ENCODE assay signal across 26 cellular contexts in genomic region chr9:22041329-22041728, GRCh38. TPM values are rescaled to one million over a fixed set of nuclear protein-coding genes. Genes with fewer than 3 reads are reported as not detected.
DNase-seq lines count a peak whose midpoint lies in the region; ATAC-seq, FAIRE-seq and TF ChIP-seq lines count a peak whose summit lies in the region.
"Had no signal": no experiment of that assay in that cellular context is flagged by ENCODE, and none has a peak within 500 bp of the region (broad histone marks: within the 10 kb centered on the region; RNA-seq: fewer than 3 reads in every experiment).

No MANE protein-coding gene starts in this region.

- H3K4me3 ChIP-seq in ACC112 (ENCODE audit: low read depth, low read length) (no peak overlapping the region), fibroblast of lung (replicated peaks in 1 of 4; ENCODE audit: control extremely low read depth in 1 of 4, insufficient read depth in 1 of 4, low read depth in 3 of 4, low read length in 4 of 4) (no peak overlapping the region), parathyroid adenoma (ENCODE audit: low read depth, low read length) (no peak overlapping the region)
- H3K4me3 ChIP-seq: dorsolateral prefrontal cortex, sigmoid colon had no signal

- peak overlapping the region; percentile 39 for H3K27ac Mint-ChIP-seq in T-helper 17 cell
- H3K27ac Mint-ChIP-seq: CD8-positive, alpha-beta T cell; natural killer cell treated with Interleukin-12 subunit alpha and Interleukin-12 subunit beta and Interleukin-15 and Interleukin-18, amount 100 ng/mL, for 72 hours had no signal

- DNase-seq in T-helper 17 cell (no peak), fibroblast of lung (ENCODE audit: low read depth in 2 of 2) (no peak), GM12891 (ENCODE audit: insufficient read length, low spot score) (no peak), NCI-H1105 (lab: John Stamatoyannopoulos, UW) (no peak)
- DNase-seq: activated CD4-positive, alpha-beta T cell treated with anti-CD3 and anti-CD28 coated beads for 4 hours; activated naive CD4-positive, alpha-beta T cell treated with Interleukin-2 at 50 U/mL for 16 hours; activated T-cell treated with anti-CD3 and anti-CD28 coated beads, Interleukin-2, amount 50 U/mL, for 48 hours; caudate nucleus; CD8-positive, alpha-beta T cell; DMS153; dorsolateral prefrontal cortex; foreskin melanocyte; MM.1S; NCI-H146; NCI-H2171; sigmoid colon; stimulated activated CD8-positive, alpha-beta memory T cell treated with anti-CD3 and anti-CD28 coated beads, Interleukin-4, amount 100 ng/mL, for 48 hours had no signal

- H3K36me3 ChIP-seq in ACC112 (ENCODE audit: insufficient read depth, low read length) (no peaks in the 10 kb centered on the region), fibroblast of lung (ENCODE audit: control insufficient read depth, insufficient read depth, low read length) (no peaks in the 10 kb centered on the region), parathyroid adenoma (ENCODE audit: control insufficient read depth, insufficient read depth, low read length) (no peaks in the 10 kb centered on the region)
- H3K36me3 ChIP-seq: sigmoid colon had no signal

- peaks cover 17% of the 10 kb centered on the region for H3K4me1 Mint-ChIP-seq in T-helper 17 cell

- H3K4me2 ChIP-seq in fibroblast of lung (ENCODE audit: extremely low read depth, insufficient read depth, low read length) (peak overlapping the region; percentile 17), parathyroid adenoma (ENCODE audit: low read length) (peak overlapping the region; percentile 15)

- H2AFZ ChIP-seq in ACC112 (ENCODE audit: low read length, unreplicated experiment) (no peak overlapping the region), fibroblast of lung (ENCODE audit: low read length) (no peak overlapping the region), parathyroid adenoma (no peak overlapping the region)

- H3K9me3 ChIP-seq in T-helper 17 cell (ENCODE audit: control insufficient read depth, low read length, poor library complexity, severe bottlenecking) (no peaks in the 10 kb centered on the region), fibroblast of lung (ENCODE audit: control insufficient read depth, insufficient read depth, low read depth, low read length) (no peaks in the 10 kb centered on the region), parathyroid adenoma (ENCODE audit: control insufficient read depth, low read length) (no peaks in the 10 kb centered on the region)
- H3K9me3 ChIP-seq: sigmoid colon had no signal

- no peaks in the 10 kb centered on the region for H3K36me3 Mint-ChIP-seq in T-helper 17 cell (ENCODE audit: low read depth)
- H3K36me3 Mint-ChIP-seq: CD8-positive, alpha-beta T cell; natural killer cell treated with Interleukin-12 subunit alpha and Interleukin-12 subunit beta and Interleukin-15 and Interleukin-18, amount 100 ng/mL, for 72 hours had no signal

- H3K27ac ChIP-seq in ACC112 (ENCODE audit: low read depth, low read length) (peak overlapping the region; percentile 64), fibroblast of lung (ENCODE audit: insufficient read depth, low read length) (no peak overlapping the region), parathyroid adenoma (no peak overlapping the region)
- H3K27ac ChIP-seq: dorsolateral prefrontal cortex, sigmoid colon had no signal

- H3K9ac ChIP-seq in fibroblast of lung (ENCODE audit: insufficient read depth, low read length) (no peak overlapping the region), parathyroid adenoma (no peak overlapping the region)

- H3K27me3 ChIP-seq in ACC112 (ENCODE audit: insufficient read depth, low read length) (no peaks in the 10 kb centered on the region), fibroblast of lung (ENCODE audit: control insufficient read depth, insufficient read depth, low read length) (no peaks in the 10 kb centered on the region), parathyroid adenoma (ENCODE audit: control insufficient read depth, insufficient read depth, low read length) (no peaks in the 10 kb centered on the region)

- no peak for TF ChIP-seq CTCF in fibroblast of lung (conservative IDR thresholded peaks at IDR 0.05 in 1 of 2, IDR thresholded peaks at IDR 0.05 in 1 of 2; ENCODE audit: low read depth in 1 of 2, low read length in 2 of 2)
- TF ChIP-seq CTCF in parathyroid adenoma (IDR thresholded peaks at IDR 0.05), result no peak

- no peak for ATAC-seq in T-helper 17 cell
- no peak for ATAC-seq in GM21367 (IDR thresholded peaks at IDR 0.05; ENCODE audit: unreplicated experiment)
- no peak for ATAC-seq in HG03521 (IDR thresholded peaks at IDR 0.05; ENCODE audit: unreplicated experiment)
- ATAC-seq: CD8-positive, alpha-beta T cell; natural killer cell treated with Interleukin-12 subunit alpha and Interleukin-12 subunit beta and Interleukin-15 and Interleukin-18, amount 100 ng/mL, for 72 hours had no signal

- H3K4me1 ChIP-seq in ACC112 (ENCODE audit: control insufficient read depth, insufficient read depth, low read length, unreplicated experiment), result peaks cover 64% of the 10 kb centered on the region
- H3K4me1 ChIP-seq in fibroblast of lung (ENCODE audit: control insufficient read depth, extremely low read depth, insufficient read depth, low read length), result peaks cover 33% of the 10 kb centered on the region
- no peaks in the 10 kb centered on the region for H3K4me1 ChIP-seq in parathyroid adenoma

- H3K27me3 Mint-ChIP-seq in T-helper 17 cell, result no peaks in the 10 kb centered on the region

- H4K20me1 ChIP-seq in fibroblast of lung (ENCODE audit: control insufficient read depth, extremely low read depth, insufficient read depth, low read length), result no peaks in the 10 kb centered on the region

- no peak for FAIRE-seq in GM12891 (lab: Jason Lieb, UNC)
- FAIRE-seq: A204.1, G401.6, H1 had no signal

- no peak for TF ChIP-seq POLR2A in GM12891 (IDR thresholded peaks at IDR 0.05; ENCODE audit: low read depth, low read length)

- no peak overlapping the region for H3K4me3 Mint-ChIP-seq in T-helper 17 cell
- H3K4me3 Mint-ChIP-seq: CD8-positive, alpha-beta T cell; natural killer cell treated with Interleukin-12 subunit alpha and Interleukin-12 subunit beta and Interleukin-15 and Interleukin-18, amount 100 ng/mL, for 72 hours had no signal

- H3K79me2 ChIP-seq in ACC112 (ENCODE audit: control insufficient read depth, insufficient read depth, low read length, unreplicated experiment) (no peaks in the 10 kb centered on the region), fibroblast of lung (ENCODE audit: control insufficient read depth, insufficient read depth, low read length) (no peaks in the 10 kb centered on the region), parathyroid adenoma (no peaks in the 10 kb centered on the region)

TF ChIP-seq in GM12891, 5 proteins besides CTCF, POLR2A, EP300 and RAD21:
- no peak for TF ChIP-seq SPI1 (IDR thresholded peaks at IDR 0.05; ENCODE audit: low read depth, low read length)
- TF ChIP-seq PAX5 (IDR thresholded peaks at IDR 0.05; ENCODE audit: insufficient read depth, low read length, severe bottlenecking), result no peak
- TF ChIP-seq POLR2AphosphoS5 (IDR thresholded peaks at IDR 0.05; ENCODE audit: low read depth, low read length), result no peak
- no peak for TF ChIP-seq TAF1 (IDR thresholded peaks at IDR 0.05; ENCODE audit: low read depth, low read length)
- TF ChIP-seq POU2F2 (IDR thresholded peaks at IDR 0.05; ENCODE audit: low read depth, low read length), result no peak

RNA-seq across cellular contexts. Expression of gene CDKN2B, which starts 32.2 kb away (rescaled TPM):
- total RNA-seq in T-helper 17 cell (1 to 10 TPM; 1.7 to 2.0 TPM), fibroblast of lung (29.0 and 44.9 TPM in 2 replicates)
- 13.8 and 22.6 TPM in 2 replicates for polyA plus RNA-seq in fibroblast of lung
- 10.8 and 18.3 TPM in 2 replicates for polyA plus RNA-seq in fibroblast of lung (2012)
- polyA minus RNA-seq in fibroblast of lung (ENCODE audit: low replicate concordance), result 6.2 and 14.0 TPM in 2 replicates
- not detected for polyA plus RNA-seq in GM12891 (2012; ENCODE audit: low read depth, missing spikeins)
- total RNA-seq: CD8-positive, alpha-beta T cell had no signal

RNA-seq across cellular contexts. Expression of gene CDKN2B-AS1, which starts 46.7 kb away (rescaled TPM):
- total RNA-seq in T-helper 17 cell (1 to 10 TPM; 1.6 to 1.7 TPM), fibroblast of lung (3.9 and 7.6 TPM in 2 replicates)
- 1.1 and 1.7 TPM in 2 replicates for polyA plus RNA-seq in fibroblast of lung
- 1.0 and 1.1 TPM in 2 replicates for polyA plus RNA-seq in fibroblast of lung (2012)
- polyA minus RNA-seq in fibroblast of lung (ENCODE audit: low replicate concordance), result not detected in 2 replicates
- polyA plus RNA-seq in GM12891 (2012; ENCODE audit: low read depth, missing spikeins), result 0.14 TPM
- total RNA-seq: H1, left lobe of liver had no signal
- polyA plus RNA-seq: H1 had no signal

RNA-seq across cellular contexts. Expression of gene CDKN2A, which starts 47.1 kb away (rescaled TPM):
- 1 to 10 TPM; 4.9 to 5.7 TPM for total RNA-seq in T-helper 17 cell
- total RNA-seq in fibroblast of lung, result 10.8 and 19.2 TPM in 2 replicates
- 23.5 and 25.3 TPM in 2 replicates for polyA plus RNA-seq in fibroblast of lung
- 39.9 and 45.5 TPM in 2 replicates for polyA plus RNA-seq in fibroblast of lung (2012)
- polyA minus RNA-seq in fibroblast of lung (ENCODE audit: low replicate concordance), result 4.9 and 13.2 TPM in 2 replicates
- 5.8 TPM for polyA plus RNA-seq in GM12891 (2012; ENCODE audit: low read depth, missing spikeins)

Comparison
In these comparisons a context has a peak if more than half of its experiments do, and no peak if none do; other contexts are left out.
1. RNA of gene CDKN2B, which starts 32.2 kb away (total RNA-seq): 29.0 to 44.9 TPM in fibroblast of lung; 1.7 to 2.0 TPM in T-helper 17 cell; every median in the first group is over 10 times any median in the second.